ENCODE assay signal across 7 cellular contexts in genomic region chr1:51877434-51878306, GRCh38. TPM values are rescaled to one million over a fixed set of nuclear protein-coding genes. Genes with fewer than 3 reads are reported as not detected.
DNase-seq lines count a peak whose midpoint lies in the region; ATAC-seq and TF ChIP-seq lines count a peak whose summit lies in the region.

No MANE protein-coding gene starts in this region.

- H3K27me3 ChIP-seq in DND-41 (ENCODE audit: insufficient read depth, low read length, poor library complexity), result no peaks in the 10 kb centered on the region

- H3K27ac Mint-ChIP-seq in neural crest cell (ENCODE audit: unreplicated experiment) (peak overlapping the region; percentile 37), nephron progenitor cell (no peak overlapping the region)

- H3K4me1 Mint-ChIP-seq in neural crest cell (peaks cover 17% of the 10 kb centered on the region), nephron progenitor cell (no peaks in the 10 kb centered on the region)

- no peak for TF ChIP-seq CTCF in DND-41 (IDR thresholded peaks at IDR 0.05; ENCODE audit: borderline replicate concordance, extremely low read depth, low read length, poor library complexity, severe bottlenecking)
- no peak for TF ChIP-seq CTCF in RWPE1 (conservative IDR thresholded peaks at IDR 0.05; ENCODE audit: low read depth)
- TF ChIP-seq CTCF in neural crest cell (conservative IDR thresholded peaks at IDR 0.05), result no peak
- TF ChIP-seq CTCF in nephron progenitor cell (IDR thresholded peaks at IDR 0.05), result no peak

- ATAC-seq in DND-41 (ENCODE audit: insufficient read depth, low read depth), result no peak; the same call in 2 of the 3 replicates

- H3K4me3 Mint-ChIP-seq in neural crest cell (no peak overlapping the region), nephron progenitor cell (no peak overlapping the region)

- peak overlapping the region; percentile 78 for H2AFZ ChIP-seq in DND-41 (ENCODE audit: low read depth, low read length)

- POLR2A ChIA-PET in RWPE1 (lab: Yijun Ruan, JAX; ENCODE audit: low non-redundant PET), result interaction anchor here (0.6 to 0.7 kb wide), 2 partner anchors 8 to 13 kb away, joined by 3 to 4 read pairs; no protein-coding TSS in a partner anchor

- H3K4me1 ChIP-seq in DND-41 (ENCODE audit: insufficient read depth, low read length), result peaks cover 55% of the 10 kb centered on the region

- H3K9me3 ChIP-seq in DND-41 (ENCODE audit: insufficient read depth, low read length, severe bottlenecking), result no peaks in the 10 kb centered on the region

- peaks cover 62% of the 10 kb centered on the region for H3K79me2 ChIP-seq in DND-41 (ENCODE audit: insufficient read depth, low read length)

- peaks cover 12% of the 10 kb centered on the region for H3K36me3 ChIP-seq in DND-41 (ENCODE audit: insufficient read depth, low read length)

- H3K9me3 Mint-ChIP-seq in neural crest cell (no peaks in the 10 kb centered on the region), nephron progenitor cell (no peaks in the 10 kb centered on the region)

- peak overlapping the region; percentile 82 to 91 for H3K4me3 ChIP-seq in DND-41 (ENCODE audit: low read depth in 1 of 2, low read length in 2 of 2)

- peaks cover 2% of the 10 kb centered on the region for H3K36me3 Mint-ChIP-seq in neural crest cell (ENCODE audit: low read depth)
- H3K36me3 Mint-ChIP-seq in nephron progenitor cell (ENCODE audit: low read depth), result peaks cover 27% of the 10 kb centered on the region

- H3K9ac ChIP-seq in DND-41 (ENCODE audit: low read depth, low read length), result peak overlapping the region; percentile 83

- DNase-seq in DND-41 (no peak), H4 (ENCODE audit: low spot score) (peak; percentile 21), RWPE1 (ENCODE audit: low spot score) (peak; percentile 12), epithelial cell of prostate (ENCODE audit: low read depth, low spot score) (no peak), neural crest cell (ENCODE audit: low read depth, low spot score) (peak; percentile 26), nephron progenitor cell (no peak), COLO829 (ENCODE audit: low spot score) (no peak)

- H3K27me3 Mint-ChIP-seq in neural crest cell (ENCODE audit: low read depth) (peaks cover 16% of the 10 kb centered on the region), nephron progenitor cell (ENCODE audit: low read depth, poor library complexity) (peaks cover 23% of the 10 kb centered on the region)

- CTCF ChIA-PET in RWPE1 (lab: Yijun Ruan, JAX), result interaction anchor here (0.6 kb wide), 1 partner anchor 524 kb away, joined by 5 read pairs; no protein-coding TSS in a partner anchor

- H3K4me2 ChIP-seq in DND-41 (ENCODE audit: insufficient read depth, low read length), result peak overlapping the region; percentile 95

- H4K20me1 ChIP-seq in DND-41 (ENCODE audit: insufficient read depth, low read length), result peaks cover 17% of the 10 kb centered on the region; the same call in 1 of the 2 replicates

- peak overlapping the region; percentile 87 for H3K27ac ChIP-seq in DND-41 (ENCODE audit: low read length)
- peak overlapping the region; percentile 93 for H3K27ac ChIP-seq in RWPE1
- H3K27ac ChIP-seq in epithelial cell of prostate, result peak overlapping the region; percentile 94

RNA-seq across cellular contexts. Expression of gene NRDC, which starts 0.9 kb away (rescaled TPM):
- total RNA-seq in H4 (2014; rRNA removed; shearing (Covaris generic)), result 77.0 and 78.8 TPM in 2 replicates
- total RNA-seq in neural crest cell, result 155 and 158 TPM in 2 replicates

Comparison
In these comparisons a context has a peak if more than half of its experiments do, and no peak if none do; other contexts are left out.
1. DNase-seq: peak in H4 (single experiment), RWPE1 (single experiment) and neural crest cell (single experiment); none in DND-41 (single experiment), epithelial cell of prostate (single experiment), nephron progenitor cell (single experiment) and COLO829 (single experiment).
2. Peak in every context shown above with its lines, with median percentiles within 50 percentile points of each other: H3K27ac ChIP-seq.